ENCODE assay signal across 15 cellular contexts in genomic region chr10:113139695-113140094, GRCh38.
DNase-seq lines count a peak whose midpoint lies in the region; ATAC-seq and TF ChIP-seq lines count a peak whose summit lies in the region.
"Had no signal": no experiment of that assay in that cellular context is flagged by ENCODE, and none has a peak within 500 bp of the region (broad histone marks: within the 10 kb centered on the region; RNA-seq: fewer than 3 reads in every experiment).

No MANE protein-coding gene starts in this region.

- no peak for TF ChIP-seq POLR2A in NB4 (IDR thresholded peaks at IDR 0.05; ENCODE audit: extremely low read depth, insufficient read length)

- TF ChIP-seq CTCF in DND-41 (IDR thresholded peaks at IDR 0.05; ENCODE audit: borderline replicate concordance, extremely low read depth, low read length, poor library complexity, severe bottlenecking), result peak; percentile 24
- peak; percentile 23 for TF ChIP-seq CTCF in NB4 (IDR thresholded peaks at IDR 0.05; ENCODE audit: low read depth, low read length)
- peak; percentile 16 for TF ChIP-seq CTCF in coronary artery (IDR thresholded peaks at IDR 0.05)
- peak; percentile 20 for TF ChIP-seq CTCF in progenitor cell of endocrine pancreas (IDR thresholded peaks at IDR 0.05; ENCODE audit: unreplicated experiment)

- intact Hi-C loops in aorta (cut with DNase I), result loop anchor here (5.0 to 10.0 kb wide), 3 partner anchors 245 to 385 kb away; no protein-coding TSS in a partner anchor

- H3K4me2 ChIP-seq in DND-41 (ENCODE audit: insufficient read depth, low read length), result no peak overlapping the region

- no peak overlapping the region for H2AFZ ChIP-seq in DND-41 (ENCODE audit: low read depth, low read length)

- H3K27me3 ChIP-seq in DND-41 (ENCODE audit: insufficient read depth, low read length, poor library complexity) (no peaks in the 10 kb centered on the region), aorta (ENCODE audit: control insufficient read depth in 1 of 2, insufficient read depth in 2 of 2, low read length in 1 of 2) (no peaks in the 10 kb centered on the region)

- H3K4me3 Mint-ChIP-seq in progenitor cell of endocrine pancreas (ENCODE audit: low read depth), result no peak overlapping the region

- no peak overlapping the region for H3K27ac Mint-ChIP-seq in progenitor cell of endocrine pancreas

- no peak overlapping the region for H3K4me3 ChIP-seq in DND-41 (ENCODE audit: low read depth in 1 of 2, low read length in 2 of 2)
- H3K4me3 ChIP-seq in NB4 (ENCODE audit: low read depth, low read length), result no peak overlapping the region
- no peak overlapping the region for H3K4me3 ChIP-seq in coronary artery
- no peak overlapping the region for H3K4me3 ChIP-seq in aorta (ENCODE audit: low read length in 2 of 2)
- H3K4me3 ChIP-seq: K562, SK-N-MC had no signal

- ATAC-seq in DND-41 (ENCODE audit: insufficient read depth, low read depth), result no peak
- no peak for ATAC-seq in aorta (ENCODE audit: low FRiP score)
- no peak for ATAC-seq in GM21526 (IDR thresholded peaks at IDR 0.05; ENCODE audit: low FRiP score, unreplicated experiment)
- ATAC-seq: K562 had no signal

- H3K4me1 ChIP-seq in DND-41 (ENCODE audit: insufficient read depth, low read length) (no peaks in the 10 kb centered on the region), aorta (ENCODE audit: control insufficient read depth in 1 of 2, insufficient read depth in 2 of 2, low read length in 2 of 2) (no peaks in the 10 kb centered on the region)

- H3K4me1 Mint-ChIP-seq in progenitor cell of endocrine pancreas (ENCODE audit: low read depth), result peaks cover 28% of the 10 kb centered on the region

- H3K36me3 ChIP-seq in DND-41 (ENCODE audit: insufficient read depth, low read length) (peaks cover 30% of the 10 kb centered on the region), aorta (ENCODE audit: control insufficient read depth in 1 of 2, insufficient read depth in 2 of 2, low read length in 1 of 2) (peaks cover 0 to 7% of the 10 kb centered on the region in 2 donors)

- H3K9me3 Mint-ChIP-seq in progenitor cell of endocrine pancreas (ENCODE audit: low read depth), result no peaks in the 10 kb centered on the region

- H3K27ac ChIP-seq in DND-41 (ENCODE audit: low read length) (no peak overlapping the region), coronary artery (no peak overlapping the region), aorta (ENCODE audit: low read depth in 1 of 2, low read length in 2 of 2) (no peak overlapping the region)
- H3K27ac ChIP-seq: SK-N-MC had no signal

- no peaks in the 10 kb centered on the region for H3K79me2 ChIP-seq in DND-41 (ENCODE audit: insufficient read depth, low read length)

- no peaks in the 10 kb centered on the region for H3K9me3 ChIP-seq in DND-41 (ENCODE audit: insufficient read depth, low read length, severe bottlenecking)
- no peaks in the 10 kb centered on the region for H3K9me3 ChIP-seq in aorta (ENCODE audit: control insufficient read depth, low read length)

- 63 to 64% methylated on average over 2 of the region's 2 CpGs for WGBS in aorta, 2 donors

- peaks cover 20% of the 10 kb centered on the region for H3K36me3 Mint-ChIP-seq in progenitor cell of endocrine pancreas (ENCODE audit: insufficient read depth)

- H4K20me1 ChIP-seq in DND-41 (ENCODE audit: insufficient read depth, low read length), result peaks cover 34% of the 10 kb centered on the region; the same call in 1 of the 2 replicates

- H3K9ac ChIP-seq in DND-41 (ENCODE audit: low read depth, low read length), result no peak overlapping the region

- no peaks in the 10 kb centered on the region for H3K27me3 Mint-ChIP-seq in progenitor cell of endocrine pancreas

- DNase-seq in DND-41, result no peak
- no peak for DNase-seq in NB4 (ENCODE audit: low read depth)
- no peak for DNase-seq in coronary artery (ENCODE audit: low spot score)
- DNase-seq in progenitor cell of endocrine pancreas (ENCODE audit: low spot score, unreplicated experiment), result no peak
- no peak for DNase-seq in SW 1271 (lab: John Stamatoyannopoulos, UW)
- DNase-seq in aorta, result no peak
- DNase-seq in globus pallidus (ENCODE audit: low spot score), result no peak
- DNase-seq: activated naive CD4-positive, alpha-beta T cell treated with Interleukin-2 at 50 U/mL for 16 hours; kidney; occipital lobe; stimulated activated CD4-positive, alpha-beta T cell treated with anti-CD3 and anti-CD28 coated beads, Interleukin-4, amount 100 ng/mL, for 1 hour; substantia nigra had no signal
